16 cellular contexts compared by ENCODE assay signal in the genomic region with DNA sequence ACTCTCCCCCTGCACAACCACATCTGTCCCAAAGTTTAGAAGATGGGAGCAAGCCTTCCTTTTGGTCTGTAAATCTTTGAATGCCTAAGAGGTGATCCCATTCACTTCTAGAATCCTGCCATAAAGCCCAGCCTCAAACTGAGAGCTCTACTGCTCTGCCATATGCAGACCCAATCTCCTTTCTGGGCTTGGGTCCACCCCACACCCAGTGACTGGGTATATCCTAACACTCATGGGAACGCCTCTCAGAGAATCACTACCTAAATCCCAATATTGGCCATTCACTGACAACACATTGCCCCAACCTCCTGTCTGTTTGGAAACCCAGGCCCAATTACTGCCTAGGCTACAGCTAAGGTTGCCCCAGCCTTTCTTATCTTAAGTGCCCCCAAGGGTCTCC.
"Had no signal": no experiment of that assay in that cellular context is flagged by ENCODE, and none has a peak within 500 bp of the region (broad histone marks: within the 10 kb centered on the region; RNA-seq: fewer than 3 reads in every experiment).

No MANE protein-coding gene starts in this region.

- H3K27me3 ChIP-seq: colonic mucosa, SJSA1, stomach, testis, uterus had no signal

- H3K27ac Mint-ChIP-seq: activated naive CD8-positive, alpha-beta T cell had no signal

- H3K4me3 Mint-ChIP-seq: activated naive CD8-positive, alpha-beta T cell; brain had no signal

- H3K4me3 ChIP-seq: colonic mucosa, SJSA1, stomach, testis, uterus had no signal

- H3K36me3 Mint-ChIP-seq: activated naive CD8-positive, alpha-beta T cell; brain had no signal

- H3K27ac ChIP-seq: colonic mucosa, parathyroid adenoma, SJSA1, uterus had no signal

- H3K9me3 Mint-ChIP-seq: brain had no signal

- ATAC-seq: left lobe of liver had no signal

- H3K4me1 ChIP-seq: colonic mucosa, parathyroid adenoma, testis had no signal

- H3K36me3 ChIP-seq: colonic mucosa, SJSA1, uterus had no signal

- H3K9me3 ChIP-seq: colonic mucosa, SJSA1, stomach, testis, uterus had no signal

- DNase-seq: activated CD4-positive, alpha-beta T cell treated with anti-CD3 and anti-CD28 coated beads, Interleukin-2, amount 50 U/mL, for 4 hours; amniotic stem cell; central memory CD4-positive, alpha-beta T cell; colonic mucosa; erythroblast; head of caudate nucleus; kidney; midbrain; stomach; testis; uterus had no signal

- H3K9ac ChIP-seq: parathyroid adenoma had no signal
